Comparison of ENCODE assay signal across 8 cellular contexts in the genomic region with DNA sequence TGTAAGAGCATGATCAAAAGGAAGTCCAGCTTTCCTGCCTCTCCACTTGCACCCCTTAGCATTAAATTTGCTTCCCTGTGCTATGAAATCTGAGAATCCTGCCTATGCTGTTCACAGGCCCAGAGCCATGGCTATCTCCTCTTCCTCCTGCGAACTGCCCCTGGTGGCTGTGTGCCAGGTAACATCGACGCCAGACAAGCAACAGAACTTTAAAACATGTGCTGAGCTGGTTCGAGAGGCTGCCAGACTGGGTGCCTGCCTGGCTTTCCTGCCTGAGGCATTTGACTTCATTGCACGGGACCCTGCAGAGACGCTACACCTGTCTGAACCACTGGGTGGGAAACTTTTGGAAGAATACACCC. TPM values are rescaled to one million over a fixed set of nuclear protein-coding genes. Genes with fewer than 3 reads are reported as not detected.
DNase-seq lines count a peak whose midpoint lies in the region; ATAC-seq and TF ChIP-seq lines count a peak whose summit lies in the region.

No MANE protein-coding gene starts in this region.

- CTCF ChIA-PET in BJ (lab: Yijun Ruan, JAX) (interaction anchor here (0.9 to 1.0 kb wide), 3 partner anchors 9 to 22 kb away, joined by 3 read pairs; a partner anchor contains a TSS), mammary epithelial cell (lab: Charles Lee; ENCODE audit: low non-redundant PET) (no interaction called here)

- dilution Hi-C loops in mammary epithelial cell (cut with HindIII; ENCODE audit: low sequenced_read_pairs) = no loop called here

- peak overlapping the region; percentile 82 for H2AFZ ChIP-seq in mammary epithelial cell (ENCODE audit: low read depth, low read length)

- H3K27me3 Mint-ChIP-seq in type B pancreatic cell = no peaks in the 10 kb centered on the region

- H3K9me3 ChIP-seq in mammary epithelial cell (replicated peaks; ENCODE audit: insufficient read depth, low read length) = no peaks in the 10 kb centered on the region
- H3K9me3 ChIP-seq in right lobe of liver = no peaks in the 10 kb centered on the region

- in situ Hi-C loops in mammary epithelial cell (cut with MboI; ENCODE audit: low sequenced_read_pairs in 2 of 2) = no loop called here

- TF ChIP-seq POLR2A in right lobe of liver (IDR thresholded peaks at IDR 0.05) = no peak

- H3K27me3 ChIP-seq in BJ (ENCODE audit: control insufficient read depth, insufficient read depth, low read length) (no peaks in the 10 kb centered on the region), mammary epithelial cell (ENCODE audit: insufficient read depth, low read length) (no peaks in the 10 kb centered on the region), right lobe of liver (no peaks in the 10 kb centered on the region)

- intact Hi-C loops in mammary epithelial cell (cut with micrococcal nuclease) = loop anchor here (1.0 to 2.0 kb wide), 2 partner anchors 13 to 36 kb away; a partner anchor contains a TSS
- intact Hi-C loops in right lobe of liver (cut with DNase I) = no loop called here

- H3K27ac ChIP-seq in mammary epithelial cell (ENCODE audit: insufficient read depth, low read depth, low read length) = peak overlapping the region; percentile 98
- H3K27ac ChIP-seq in right lobe of liver = peak overlapping the region; percentile 88 to 95 (median 90)

- POLR2A ChIA-PET in BJ (lab: Charles Lee) = no interaction called here

- peaks cover 23% of the 10 kb centered on the region for H3K36me3 Mint-ChIP-seq in type B pancreatic cell

- H3K27ac Mint-ChIP-seq in type B pancreatic cell = peak overlapping the region; percentile 94

- H3K4me3 Mint-ChIP-seq in type B pancreatic cell = peak overlapping the region; percentile 95

- peaks cover 19% of the 10 kb centered on the region for H3K36me3 ChIP-seq in BJ (ENCODE audit: control insufficient read depth, insufficient read depth, low read length)
- H3K36me3 ChIP-seq in mammary epithelial cell (ENCODE audit: insufficient read depth, low read length) = peaks cover 21% of the 10 kb centered on the region
- peaks cover 0 to 44% (median 31%) of the 10 kb centered on the region in 4 donors for H3K36me3 ChIP-seq in right lobe of liver

- peak overlapping the region; percentile 99 for H3K9ac ChIP-seq in mammary epithelial cell (ENCODE audit: insufficient read depth, low read length)

- H3K4me3 ChIP-seq in BJ (ENCODE audit: low read depth, low read length) (peak overlapping the region; percentile 65), LNCaP clone FGC (ENCODE audit: low read depth, low read length) (peak overlapping the region; percentile 100), mammary epithelial cell (replicated peaks in 1 of 3; ENCODE audit: insufficient read depth in 1 of 3, low read depth in 2 of 3, low read length in 3 of 3) (peak overlapping the region; percentile 70 to 96 (median 81)), right lobe of liver (peak overlapping the region; percentile 89 to 100 (median 99))

- H3K4me1 ChIP-seq in mammary epithelial cell (ENCODE audit: insufficient read depth, low read length) (peaks cover 38% of the 10 kb centered on the region), right lobe of liver (peaks cover 0 to 45% (median 19%) of the 10 kb centered on the region in 4 donors)

- 8% methylated on average over 6 of the region's 6 CpGs for WGBS in mammary epithelial cell (ENCODE audit: low coverage, missing lambda C conversion rate)
- WGBS in right lobe of liver (ENCODE audit: insufficient coverage, low coverage, low lambda C conversion rate, missing lambda C conversion rate) = 11% methylated on average over 6 of the region's 6 CpGs

- BruUV-seq in mammary epithelial cell (replicated peaks; lab: Mats Ljungman, UMichigan) = no TSS peak

- H3K4me2 ChIP-seq in mammary epithelial cell (ENCODE audit: insufficient read depth, low read depth, low read length) = peak overlapping the region; percentile 79

- DNase-seq in BJ (ENCODE audit: low read depth) (no peak), LNCaP clone FGC (ENCODE audit: low read depth) (no peak), mammary epithelial cell (peak; percentile 17), right lobe of liver (peak; percentile 61 to 87 (median 79)), type B pancreatic cell (ENCODE audit: extremely low spot score, unreplicated experiment) (no peak), putamen (ENCODE audit: low spot score) (no peak), GOT3 (lab: John Stamatoyannopoulos, UW) (no peak), SHP77 treated with DMSO at 0.1 percent for 48 hours (lab: John Stamatoyannopoulos, UW) (no peak)

- no peaks in the 10 kb centered on the region for H4K20me1 ChIP-seq in mammary epithelial cell (ENCODE audit: insufficient read depth, low read length)

- no peaks in the 10 kb centered on the region for H3K9me3 Mint-ChIP-seq in type B pancreatic cell

- peak; percentile 1 to 30 (median 16) for ATAC-seq in right lobe of liver

- TF ChIP-seq CTCF in BJ (IDR thresholded peaks at IDR 0.05; ENCODE audit: insufficient read depth, low read depth, low read length) = no peak
- no peak for TF ChIP-seq CTCF in LNCaP clone FGC (IDR thresholded peaks at IDR 0.05; ENCODE audit: control insufficient read depth, extremely low read depth, insufficient read depth)
- no peak for TF ChIP-seq CTCF in mammary epithelial cell (conservative IDR thresholded peaks at IDR 0.05 in 1 of 2, IDR thresholded peaks at IDR 0.05 in 1 of 2; ENCODE audit: extremely low read depth in 1 of 2, insufficient read depth in 1 of 2, low read depth in 1 of 2, low read length in 2 of 2)
- no peak for TF ChIP-seq CTCF in right lobe of liver (IDR thresholded peaks at IDR 0.05)
- TF ChIP-seq CTCF in type B pancreatic cell (conservative IDR thresholded peaks at IDR 0.05) = no peak

- peaks cover 33% of the 10 kb centered on the region for H3K4me1 Mint-ChIP-seq in type B pancreatic cell (ENCODE audit: unreplicated experiment)

- peaks cover 74% of the 10 kb centered on the region for H3K79me2 ChIP-seq in mammary epithelial cell (ENCODE audit: insufficient read depth, low read length)

RNA-seq across cellular contexts. Expression of a gene that starts 1.1 kb away (rescaled TPM):
- polyA plus RNA-seq in BJ (2011; rRNA removed) (24.2 and 36.7 TPM in 2 replicates), mammary epithelial cell (57.8 TPM)
- polyA minus RNA-seq in BJ (2011; rRNA and poly(A)+ RNA removed) = 26.1 and 34.5 TPM in 2 replicates
- total RNA-seq in mammary epithelial cell (10 to 100 TPM; 31.3 to 51.1 TPM), right lobe of liver (10 to 100 TPM; 36.9 to 67.8 (median 45.8) TPM), type B pancreatic cell (ENCODE audit: low replicate concordance) (42.4 and 47.5 TPM in 2 replicates)
- polyA minus RNA-seq in mammary epithelial cell = 21.7 TPM

RNA-seq across cellular contexts. Expression of a gene that starts 1.2 kb away (rescaled TPM):
- polyA plus RNA-seq in BJ (2011; rRNA removed) (32.9 and 66.0 TPM in 2 replicates), mammary epithelial cell (181 TPM)
- 6.2 and 9.9 TPM in 2 replicates for polyA minus RNA-seq in BJ (2011; rRNA and poly(A)+ RNA removed)
- total RNA-seq in mammary epithelial cell (100 to 1,000 TPM in 1 of 2 donors, 10 to 100 TPM in 1; 34.2 to 141 TPM), right lobe of liver (10 to 100 TPM; 16.6 to 37.5 (median 25.8) TPM), type B pancreatic cell (ENCODE audit: low replicate concordance) (41.1 and 50.9 TPM in 2 replicates)
- 12.6 TPM for polyA minus RNA-seq in mammary epithelial cell

RNA-seq across cellular contexts. Expression of a gene that starts 13.5 kb away (rescaled TPM):
- polyA plus RNA-seq in BJ (2011; rRNA removed) (46.4 and 74.0 TPM in 2 replicates), mammary epithelial cell (51.4 TPM)
- polyA minus RNA-seq in BJ (2011; rRNA and poly(A)+ RNA removed) = 46.5 and 78.0 TPM in 2 replicates
- total RNA-seq in mammary epithelial cell (10 to 100 TPM; 40.0 to 42.3 TPM), right lobe of liver (10 to 100 TPM; 13.8 to 22.0 (median 16.6) TPM), type B pancreatic cell (ENCODE audit: low replicate concordance) (31.3 and 41.0 TPM in 2 replicates)
- polyA minus RNA-seq in mammary epithelial cell = 97.2 TPM

RNA-seq across cellular contexts. Expression of a gene that starts 20.8 kb away (rescaled TPM):
- polyA plus RNA-seq in BJ (2011; rRNA removed) (3.9 and 5.8 TPM in 2 replicates), mammary epithelial cell (1.7 TPM)
- 0.46 and 0.52 TPM in 2 replicates for polyA minus RNA-seq in BJ (2011; rRNA and poly(A)+ RNA removed)
- total RNA-seq in mammary epithelial cell (1 to 10 TPM; 3.0 to 3.8 TPM), right lobe of liver (1 to 10 TPM; 1.4 to 6.8 (median 2.9) TPM), type B pancreatic cell (ENCODE audit: low replicate concordance) (14.1 and 14.3 TPM in 2 replicates)
- polyA minus RNA-seq in mammary epithelial cell = not detected

RNA-seq across cellular contexts. Expression of a gene that starts 29.6 kb away (rescaled TPM):
- polyA plus RNA-seq in BJ (2011; rRNA removed) (0.05 TPM in 1 of 2 replicates, not detected in the other), mammary epithelial cell (5.5 TPM)
- 0.14 TPM in 1 of 2 replicates, not detected in the other for polyA minus RNA-seq in BJ (2011; rRNA and poly(A)+ RNA removed)
- total RNA-seq in mammary epithelial cell (10 to 100 TPM in 1 of 2 donors, 1 to 10 TPM in 1; 5.6 to 13.2 TPM), right lobe of liver (not detected), type B pancreatic cell (ENCODE audit: low replicate concordance) (57.7 and 193 TPM in 2 replicates)
- polyA minus RNA-seq in mammary epithelial cell = 53.4 TPM

Comparison
In these comparisons a context has a peak if more than half of its experiments do, and no peak if none do; other contexts are left out.
1. DNase-seq: peak in mammary epithelial cell (single experiment) and right lobe of liver (3 of 3); none in BJ (single experiment), LNCaP clone FGC (single experiment), type B pancreatic cell (single experiment), putamen (single experiment), GOT3 (single experiment) and SHP77 treated with DMSO at 0.1 percent for 48 hours (single experiment).
2. Peak in every context shown above with its lines, with median percentiles within 50 percentile points of each other: H3K4me3 ChIP-seq.